Comparison of ENCODE assay signal across 10 cellular contexts in genomic region chr1:41955461-41956159, GRCh38. TPM values are rescaled to one million over a fixed set of nuclear protein-coding genes. Genes with fewer than 3 reads are reported as not detected.
DNase-seq lines count a peak whose midpoint lies in the region; ATAC-seq, FAIRE-seq and TF ChIP-seq lines count a peak whose summit lies in the region.
"Had no signal": no experiment of that assay in that cellular context is flagged by ENCODE, and none has a peak within 500 bp of the region (broad histone marks: within the 10 kb centered on the region; RNA-seq: fewer than 3 reads in every experiment).

No MANE protein-coding gene starts in this region.

- no peak overlapping the region for H3K27ac ChIP-seq in colonic mucosa

- ATAC-seq in GM19438 (IDR thresholded peaks at IDR 0.05; ENCODE audit: low read depth, unreplicated experiment) (peak; percentile 81), GM19455 (IDR thresholded peaks at IDR 0.05; ENCODE audit: unreplicated experiment) (no peak)
- peak; percentile 73 to 85 for ATAC-seq in natural killer cell treated with Interleukin-12 subunit alpha and Interleukin-12 subunit beta and Interleukin-15 and Interleukin-18, amount 100 ng/mL, for 72 hours

- H3K9me3 ChIP-seq in adipocyte (ENCODE audit: control insufficient read depth, low read length) (no peaks in the 10 kb centered on the region), colonic mucosa (no peaks in the 10 kb centered on the region)

- H3K27me3 Mint-ChIP-seq in natural killer cell treated with Interleukin-12 subunit alpha and Interleukin-12 subunit beta and Interleukin-15 and Interleukin-18, amount 100 ng/mL, for 72 hours: no peaks in the 10 kb centered on the region

- TF ChIP-seq CTCF in AG10803 (conservative IDR thresholded peaks at IDR 0.05; ENCODE audit: low read length): no peak
- TF ChIP-seq CTCF in colonic mucosa (IDR thresholded peaks at IDR 0.05): no peak

- H3K4me1 ChIP-seq in adipocyte (ENCODE audit: control insufficient read depth, insufficient read depth, low read length): peaks cover 33% of the 10 kb centered on the region
- H3K4me1 ChIP-seq in colonic mucosa: no peaks in the 10 kb centered on the region

- no peak overlapping the region for H3K9ac ChIP-seq in adipocyte (ENCODE audit: low read length)
- no peak overlapping the region for H3K9ac ChIP-seq in colonic mucosa (ENCODE audit: low read depth in 2 of 2, low read length in 2 of 2)

- FAIRE-seq in HTR-8/SVneo (lab: Jason Lieb, UNC): no peak
- FAIRE-seq: endometrium, H1 had no signal

- H3K36me3 ChIP-seq in adipocyte (ENCODE audit: control insufficient read depth, insufficient read depth, low read length, severe bottlenecking): no peaks in the 10 kb centered on the region
- H3K36me3 ChIP-seq in colonic mucosa: no peaks in the 10 kb centered on the region

- H3K4me3 ChIP-seq in AG10803 (ENCODE audit: low read length): no peak overlapping the region
- peak overlapping the region; percentile 13 for H3K4me3 ChIP-seq in adipocyte (ENCODE audit: low read length)
- no peak overlapping the region for H3K4me3 ChIP-seq in colonic mucosa

- peak overlapping the region; percentile 36 to 90 for H3K27ac Mint-ChIP-seq in natural killer cell treated with Interleukin-12 subunit alpha and Interleukin-12 subunit beta and Interleukin-15 and Interleukin-18, amount 100 ng/mL, for 72 hours

- peaks cover 25% of the 10 kb centered on the region for H3K36me3 Mint-ChIP-seq in natural killer cell treated with Interleukin-12 subunit alpha and Interleukin-12 subunit beta and Interleukin-15 and Interleukin-18, amount 100 ng/mL, for 72 hours

- H3K4me3 Mint-ChIP-seq in natural killer cell treated with Interleukin-12 subunit alpha and Interleukin-12 subunit beta and Interleukin-15 and Interleukin-18, amount 100 ng/mL, for 72 hours: peak overlapping the region; percentile 47

- peak; percentile 84 for DNase-seq in AG10803 (ENCODE audit: low read depth)
- DNase-seq in HTR-8/SVneo (ENCODE audit: insufficient read length, low spot score): peak; percentile 62
- DNase-seq in adipocyte (ENCODE audit: low read depth): peak; percentile 73
- DNase-seq in natural killer cell treated with Interleukin-12 subunit alpha and Interleukin-12 subunit beta and Interleukin-15 and Interleukin-18, amount 100 ng/mL, for 72 hours (ENCODE audit: low spot score): no peak
- no peak for DNase-seq in activated gamma-delta T cell treated with Interleukin-2 at 50 U/mL for 16 hours
- DNase-seq in colonic mucosa: no peak

- intact Hi-C loops in colonic mucosa (cut with DNase I): no loop called here

- H3K4me1 Mint-ChIP-seq in natural killer cell treated with Interleukin-12 subunit alpha and Interleukin-12 subunit beta and Interleukin-15 and Interleukin-18, amount 100 ng/mL, for 72 hours (ENCODE audit: low read depth in 2 of 2): peaks cover 60 to 75% of the 10 kb centered on the region in 2 donors

- H3K27me3 ChIP-seq in adipocyte (replicated peaks; ENCODE audit: control insufficient read depth, insufficient read depth, low read length): no peaks in the 10 kb centered on the region
- H3K27me3 ChIP-seq in colonic mucosa: no peaks in the 10 kb centered on the region

- peaks cover 14% of the 10 kb centered on the region for H3K9me3 Mint-ChIP-seq in natural killer cell treated with Interleukin-12 subunit alpha and Interleukin-12 subunit beta and Interleukin-15 and Interleukin-18, amount 100 ng/mL, for 72 hours

RNA-seq across cellular contexts. Expression of gene HIVEP3, which starts 36.9 kb away (rescaled TPM):
- total RNA-seq in natural killer cell treated with Interleukin-12 subunit alpha and Interleukin-12 subunit beta and Interleukin-15 and Interleukin-18, amount 100 ng/mL, for 72 hours: 10 to 100 TPM; 17.9 to 32.0 TPM
- total RNA-seq in colonic mucosa: 1 to 10 TPM; 1.9 to 3.3 TPM

Comparison
In these comparisons a context has a peak if more than half of its experiments do, and no peak if none do; other contexts are left out.
1. DNase-seq: peak in AG10803 (single experiment), HTR-8/SVneo (single experiment) and adipocyte (single experiment); none in natural killer cell treated with Interleukin-12 subunit alpha and Interleukin-12 subunit beta and Interleukin-15 and Interleukin-18, amount 100 ng/mL, for 72 hours (single experiment), activated gamma-delta T cell treated with Interleukin-2 at 50 U/mL for 16 hours (single experiment) and colonic mucosa (single experiment).
2. RNA of gene HIVEP3, which starts 36.9 kb away (total RNA-seq): 17.9 to 32.0 TPM in natural killer cell treated with Interleukin-12 subunit alpha and Interleukin-12 subunit beta and Interleukin-15 and Interleukin-18, amount 100 ng/mL, for 72 hours; 1.9 to 3.3 TPM in colonic mucosa; every median in the first group is over 4 times any median in the second.